1 cellular context compared by ENCODE assay signal in genomic region chr12:19088576-19088975, GRCh38.
TF ChIP-seq lines count a peak whose summit lies in the region.

No MANE protein-coding gene starts in this region.

TF ChIP-seq in GM23338, 12 proteins besides CTCF, POLR2A, EP300 and RAD21 (continued from another document):
- TF ChIP-seq ZNF462 (CRISPR knock-in tag; IDR thresholded peaks at IDR 0.05) (no peak), STAT1 (IDR thresholded peaks at IDR 0.05; ENCODE audit: unreplicated experiment) (no peak), NANOG (IDR thresholded peaks at IDR 0.05; ENCODE audit: borderline replicate concordance) (no peak), ZNF331 (CRISPR knock-in tag; IDR thresholded peaks at IDR 0.05; ENCODE audit: low read depth) (no peak), POLR2AphosphoS5 (IDR thresholded peaks at IDR 0.05; ENCODE audit: low read depth) (no peak), ZNF114 (CRISPR knock-in tag; IDR thresholded peaks at IDR 0.05) (no peak), ETS1 (IDR thresholded peaks at IDR 0.05) (no peak), CREB1 (CRISPR knock-in tag; IDR thresholded peaks at IDR 0.05; ENCODE audit: low read depth) (no peak)
TF ChIP-seq in GM23338: peak in this region for 0.
